ENCODE assay signal across 1 cellular context in the genomic region with DNA sequence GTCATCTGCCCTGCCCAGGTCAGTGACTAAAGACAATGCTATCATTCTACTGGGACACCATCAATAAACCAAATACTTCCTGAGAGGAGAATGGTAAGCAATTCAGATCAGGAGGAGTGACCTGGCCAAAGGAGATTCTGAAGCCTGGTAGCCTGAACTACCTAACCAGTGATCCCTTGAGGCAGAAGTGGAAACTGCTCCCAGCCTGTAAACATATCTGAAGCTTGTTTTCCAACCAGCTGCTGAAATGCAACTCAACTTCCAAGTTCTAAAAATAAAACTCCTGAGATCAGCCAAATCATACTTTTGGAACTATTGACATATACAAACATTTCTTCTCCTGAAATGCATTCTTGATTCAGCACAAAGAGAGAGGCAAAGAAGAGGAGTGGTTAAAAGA.
TF ChIP-seq lines count a peak whose summit lies in the region.

No MANE protein-coding gene starts in this region.

TF ChIP-seq in WTC11, 78 proteins besides CTCF, POLR2A, EP300 and RAD21:
- TF ChIP-seq, protein P1, sequence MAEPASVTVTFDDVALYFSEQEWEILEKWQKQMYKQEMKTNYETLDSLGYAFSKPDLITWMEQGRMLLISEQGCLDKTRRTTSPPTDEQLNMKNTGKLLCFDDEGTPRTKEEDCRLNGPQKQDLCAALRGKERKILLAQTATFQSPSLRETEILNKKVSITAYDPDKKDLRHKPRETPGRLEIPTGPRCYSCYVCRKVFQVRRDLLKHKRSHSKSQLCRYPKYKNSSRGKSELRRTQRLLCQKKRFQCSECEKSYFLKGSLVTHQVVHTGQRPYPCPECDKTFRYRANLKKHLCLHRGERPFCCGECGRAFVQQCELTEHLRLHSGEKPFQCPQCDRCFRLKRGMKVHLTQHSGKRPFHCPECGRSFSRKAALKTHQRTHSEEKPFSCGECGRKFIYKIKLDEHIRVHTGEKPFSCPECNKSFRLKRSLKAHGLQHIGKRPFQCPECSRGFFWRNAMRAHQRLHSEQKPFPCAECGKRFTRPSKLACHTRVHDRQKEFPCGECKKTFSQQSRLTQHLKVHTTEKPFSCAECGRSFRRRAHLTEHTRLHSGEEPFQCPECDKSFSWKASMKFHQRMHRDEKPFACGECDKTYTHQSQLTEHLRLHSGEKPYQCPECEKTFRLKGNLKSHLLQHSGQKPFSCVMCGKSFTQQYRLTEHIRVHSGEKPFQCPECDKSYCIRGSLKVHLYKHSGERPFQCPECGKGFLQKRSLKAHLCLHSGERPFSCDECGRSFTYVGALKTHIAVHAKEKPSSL (CRISPR knock-in tag; conservative IDR thresholded peaks at IDR 0.05): no peak
- no peak for TF ChIP-seq ZNF317 (CRISPR knock-in tag; IDR thresholded peaks at IDR 0.05; ENCODE audit: borderline replicate concordance, low read depth)
- TF ChIP-seq, protein P2, sequence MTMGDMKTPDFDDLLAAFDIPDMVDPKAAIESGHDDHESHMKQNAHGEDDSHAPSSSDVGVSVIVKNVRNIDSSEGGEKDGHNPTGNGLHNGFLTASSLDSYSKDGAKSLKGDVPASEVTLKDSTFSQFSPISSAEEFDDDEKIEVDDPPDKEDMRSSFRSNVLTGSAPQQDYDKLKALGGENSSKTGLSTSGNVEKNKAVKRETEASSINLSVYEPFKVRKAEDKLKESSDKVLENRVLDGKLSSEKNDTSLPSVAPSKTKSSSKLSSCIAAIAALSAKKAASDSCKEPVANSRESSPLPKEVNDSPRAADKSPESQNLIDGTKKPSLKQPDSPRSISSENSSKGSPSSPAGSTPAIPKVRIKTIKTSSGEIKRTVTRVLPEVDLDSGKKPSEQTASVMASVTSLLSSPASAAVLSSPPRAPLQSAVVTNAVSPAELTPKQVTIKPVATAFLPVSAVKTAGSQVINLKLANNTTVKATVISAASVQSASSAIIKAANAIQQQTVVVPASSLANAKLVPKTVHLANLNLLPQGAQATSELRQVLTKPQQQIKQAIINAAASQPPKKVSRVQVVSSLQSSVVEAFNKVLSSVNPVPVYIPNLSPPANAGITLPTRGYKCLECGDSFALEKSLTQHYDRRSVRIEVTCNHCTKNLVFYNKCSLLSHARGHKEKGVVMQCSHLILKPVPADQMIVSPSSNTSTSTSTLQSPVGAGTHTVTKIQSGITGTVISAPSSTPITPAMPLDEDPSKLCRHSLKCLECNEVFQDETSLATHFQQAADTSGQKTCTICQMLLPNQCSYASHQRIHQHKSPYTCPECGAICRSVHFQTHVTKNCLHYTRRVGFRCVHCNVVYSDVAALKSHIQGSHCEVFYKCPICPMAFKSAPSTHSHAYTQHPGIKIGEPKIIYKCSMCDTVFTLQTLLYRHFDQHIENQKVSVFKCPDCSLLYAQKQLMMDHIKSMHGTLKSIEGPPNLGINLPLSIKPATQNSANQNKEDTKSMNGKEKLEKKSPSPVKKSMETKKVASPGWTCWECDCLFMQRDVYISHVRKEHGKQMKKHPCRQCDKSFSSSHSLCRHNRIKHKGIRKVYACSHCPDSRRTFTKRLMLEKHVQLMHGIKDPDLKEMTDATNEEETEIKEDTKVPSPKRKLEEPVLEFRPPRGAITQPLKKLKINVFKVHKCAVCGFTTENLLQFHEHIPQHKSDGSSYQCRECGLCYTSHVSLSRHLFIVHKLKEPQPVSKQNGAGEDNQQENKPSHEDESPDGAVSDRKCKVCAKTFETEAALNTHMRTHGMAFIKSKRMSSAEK (CRISPR knock-in tag; IDR thresholded peaks at IDR 0.05; ENCODE audit: borderline replicate concordance): no peak
- TF ChIP-seq ZNF671 (CRISPR knock-in tag; IDR thresholded peaks at IDR 0.05): no peak
- TF ChIP-seq, protein P3, sequence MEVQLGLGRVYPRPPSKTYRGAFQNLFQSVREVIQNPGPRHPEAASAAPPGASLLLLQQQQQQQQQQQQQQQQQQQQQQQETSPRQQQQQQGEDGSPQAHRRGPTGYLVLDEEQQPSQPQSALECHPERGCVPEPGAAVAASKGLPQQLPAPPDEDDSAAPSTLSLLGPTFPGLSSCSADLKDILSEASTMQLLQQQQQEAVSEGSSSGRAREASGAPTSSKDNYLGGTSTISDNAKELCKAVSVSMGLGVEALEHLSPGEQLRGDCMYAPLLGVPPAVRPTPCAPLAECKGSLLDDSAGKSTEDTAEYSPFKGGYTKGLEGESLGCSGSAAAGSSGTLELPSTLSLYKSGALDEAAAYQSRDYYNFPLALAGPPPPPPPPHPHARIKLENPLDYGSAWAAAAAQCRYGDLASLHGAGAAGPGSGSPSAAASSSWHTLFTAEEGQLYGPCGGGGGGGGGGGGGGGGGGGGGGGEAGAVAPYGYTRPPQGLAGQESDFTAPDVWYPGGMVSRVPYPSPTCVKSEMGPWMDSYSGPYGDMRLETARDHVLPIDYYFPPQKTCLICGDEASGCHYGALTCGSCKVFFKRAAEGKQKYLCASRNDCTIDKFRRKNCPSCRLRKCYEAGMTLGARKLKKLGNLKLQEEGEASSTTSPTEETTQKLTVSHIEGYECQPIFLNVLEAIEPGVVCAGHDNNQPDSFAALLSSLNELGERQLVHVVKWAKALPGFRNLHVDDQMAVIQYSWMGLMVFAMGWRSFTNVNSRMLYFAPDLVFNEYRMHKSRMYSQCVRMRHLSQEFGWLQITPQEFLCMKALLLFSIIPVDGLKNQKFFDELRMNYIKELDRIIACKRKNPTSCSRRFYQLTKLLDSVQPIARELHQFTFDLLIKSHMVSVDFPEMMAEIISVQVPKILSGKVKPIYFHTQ (CRISPR knock-in tag; IDR thresholded peaks at IDR 0.05): no peak
- TF ChIP-seq ELF4 (CRISPR knock-in tag; IDR thresholded peaks at IDR 0.05; ENCODE audit: low read depth): no peak
- no peak for TF ChIP-seq ZNF121 (CRISPR knock-in tag; IDR thresholded peaks at IDR 0.05)
- TF ChIP-seq, protein P4, sequence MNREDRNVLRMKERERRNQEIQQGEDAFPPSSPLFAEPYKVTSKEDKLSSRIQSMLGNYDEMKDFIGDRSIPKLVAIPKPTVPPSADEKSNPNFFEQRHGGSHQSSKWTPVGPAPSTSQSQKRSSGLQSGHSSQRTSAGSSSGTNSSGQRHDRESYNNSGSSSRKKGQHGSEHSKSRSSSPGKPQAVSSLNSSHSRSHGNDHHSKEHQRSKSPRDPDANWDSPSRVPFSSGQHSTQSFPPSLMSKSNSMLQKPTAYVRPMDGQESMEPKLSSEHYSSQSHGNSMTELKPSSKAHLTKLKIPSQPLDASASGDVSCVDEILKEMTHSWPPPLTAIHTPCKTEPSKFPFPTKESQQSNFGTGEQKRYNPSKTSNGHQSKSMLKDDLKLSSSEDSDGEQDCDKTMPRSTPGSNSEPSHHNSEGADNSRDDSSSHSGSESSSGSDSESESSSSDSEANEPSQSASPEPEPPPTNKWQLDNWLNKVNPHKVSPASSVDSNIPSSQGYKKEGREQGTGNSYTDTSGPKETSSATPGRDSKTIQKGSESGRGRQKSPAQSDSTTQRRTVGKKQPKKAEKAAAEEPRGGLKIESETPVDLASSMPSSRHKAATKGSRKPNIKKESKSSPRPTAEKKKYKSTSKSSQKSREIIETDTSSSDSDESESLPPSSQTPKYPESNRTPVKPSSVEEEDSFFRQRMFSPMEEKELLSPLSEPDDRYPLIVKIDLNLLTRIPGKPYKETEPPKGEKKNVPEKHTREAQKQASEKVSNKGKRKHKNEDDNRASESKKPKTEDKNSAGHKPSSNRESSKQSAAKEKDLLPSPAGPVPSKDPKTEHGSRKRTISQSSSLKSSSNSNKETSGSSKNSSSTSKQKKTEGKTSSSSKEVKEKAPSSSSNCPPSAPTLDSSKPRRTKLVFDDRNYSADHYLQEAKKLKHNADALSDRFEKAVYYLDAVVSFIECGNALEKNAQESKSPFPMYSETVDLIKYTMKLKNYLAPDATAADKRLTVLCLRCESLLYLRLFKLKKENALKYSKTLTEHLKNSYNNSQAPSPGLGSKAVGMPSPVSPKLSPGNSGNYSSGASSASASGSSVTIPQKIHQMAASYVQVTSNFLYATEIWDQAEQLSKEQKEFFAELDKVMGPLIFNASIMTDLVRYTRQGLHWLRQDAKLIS (CRISPR knock-in tag; IDR thresholded peaks at IDR 0.05; ENCODE audit: borderline replicate concordance): no peak
- TF ChIP-seq ESRRA (CRISPR knock-in tag; IDR thresholded peaks at IDR 0.05; ENCODE audit: borderline replicate concordance): no peak
- no peak for TF ChIP-seq NR2C2 (CRISPR knock-in tag; IDR thresholded peaks at IDR 0.05)
- TF ChIP-seq, protein P5, sequence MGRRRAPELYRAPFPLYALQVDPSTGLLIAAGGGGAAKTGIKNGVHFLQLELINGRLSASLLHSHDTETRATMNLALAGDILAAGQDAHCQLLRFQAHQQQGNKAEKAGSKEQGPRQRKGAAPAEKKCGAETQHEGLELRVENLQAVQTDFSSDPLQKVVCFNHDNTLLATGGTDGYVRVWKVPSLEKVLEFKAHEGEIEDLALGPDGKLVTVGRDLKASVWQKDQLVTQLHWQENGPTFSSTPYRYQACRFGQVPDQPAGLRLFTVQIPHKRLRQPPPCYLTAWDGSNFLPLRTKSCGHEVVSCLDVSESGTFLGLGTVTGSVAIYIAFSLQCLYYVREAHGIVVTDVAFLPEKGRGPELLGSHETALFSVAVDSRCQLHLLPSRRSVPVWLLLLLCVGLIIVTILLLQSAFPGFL (CRISPR knock-in tag; IDR thresholded peaks at IDR 0.05; ENCODE audit: borderline replicate concordance): no peak
- TF ChIP-seq CREB1 (CRISPR knock-in tag; IDR thresholded peaks at IDR 0.05): no peak
- TF ChIP-seq ATF1 (CRISPR knock-in tag; IDR thresholded peaks at IDR 0.05): no peak
- no peak for TF ChIP-seq FOXJ3 (CRISPR knock-in tag; IDR thresholded peaks at IDR 0.05; ENCODE audit: borderline replicate concordance)
